ENCODE assay signal across 28 cellular contexts in genomic region chr17:45768000-45768399, GRCh38. TPM values are rescaled to one million over a fixed set of nuclear protein-coding genes. Genes with fewer than 3 reads are reported as not detected.
A peak's percentile ranks its signal among the peaks of the same experiment; 100 is the strongest.
DNase-seq lines count a peak whose midpoint lies in the region; ATAC-seq, FAIRE-seq and TF ChIP-seq lines count a peak whose summit lies in the region.
"Had no signal": no experiment of that assay in that cellular context is flagged by ENCODE, and none has a peak within 500 bp of the region (broad histone marks: within the 10 kb centered on the region; RNA-seq: fewer than 3 reads in every experiment).

No MANE protein-coding gene starts in this region.

- CTCF ChIA-PET in H1 (lab: Charles Lee; ENCODE audit: partially characterized antibody), result interaction anchor here (0.7 to 2.7 kb wide), 14 partner anchors 11 to 120 kb away, joined by 3 to 35 read pairs (median 4); partner anchors contain the start of gene CRHR1

- no peaks in the 10 kb centered on the region for H3F3A ChIP-seq in Loucy (ENCODE audit: low read depth)

- H3K9me3 ChIP-seq in Loucy (ENCODE audit: insufficient read depth, low read depth, low read length) (no peaks in the 10 kb centered on the region), H1 (ENCODE audit: insufficient read depth in 2 of 2, low read depth in 1 of 2, low read length in 1 of 2) (no peaks in the 10 kb centered on the region)
- H3K9me3 ChIP-seq: ascending aorta, heart left ventricle, suprapubic skin had no signal

- DNase-seq in EH (ENCODE audit: low read depth) (peak; percentile 24), H1 (ENCODE audit: low read depth in 1 of 2, low spot score in 2 of 2) (no peak), myocyte (ENCODE audit: low read depth) (peak; percentile 11), cerebellum (ENCODE audit: low spot score) (no peak), NCI-H2227 (lab: John Stamatoyannopoulos, UW; ENCODE audit: unreplicated experiment) (no peak)
- no peak for DNase-seq in activated effector memory CD4-positive, alpha-beta T cell treated with anti-CD3 and anti-CD28 coated beads, Interleukin-2, amount 50 U/mL, for 16 hours
- DNase-seq: ACHN; activated CD4-positive, CD25-positive, alpha-beta regulatory T cell; activated CD8-positive, alpha-beta memory T cell treated with anti-CD3 and anti-CD28 coated beads for 24 hours; activated naive CD4-positive, alpha-beta T cell treated with anti-CD3 and anti-CD28 coated beads, Interleukin-2, amount 50 U/mL, for 16 hours; activated T-cell treated with anti-CD3 and anti-CD28 coated beads, Interleukin-2, amount 50 U/mL, for 48 hours; effector memory CD8-positive, alpha-beta T cell; heart left ventricle; immature natural killer cell; NCI-H1048; NCI-H2029 treated with DMSO at 0.1 percent for 48 hours had no signal

- no peak overlapping the region for H3K9ac ChIP-seq in Loucy (ENCODE audit: low read depth, low read length, poor library complexity, severe bottlenecking)
- H3K9ac ChIP-seq in H1 (replicated peaks in 1 of 4; ENCODE audit: extremely low read depth in 1 of 4, low read depth in 3 of 4, low read length in 3 of 4), result no peak overlapping the region
- H3K9ac ChIP-seq: KMS-11 had no signal

- POLR2A ChIA-PET in H1 (lab: Charles Lee; ENCODE audit: partially characterized antibody), result interaction anchor here (1.0 kb wide), 1 partner anchor 10 kb away, joined by 3 read pairs; no protein-coding TSS in a partner anchor

- no peak overlapping the region for H2BK5ac ChIP-seq in H1 (ENCODE audit: low read depth, low read length)

- no peak overlapping the region for H3K4ac ChIP-seq in H1 (replicated peaks; ENCODE audit: insufficient read length, low read depth, low read length)

- TF ChIP-seq RAD21 in H1 (IDR thresholded peaks at IDR 0.05 in 1 of 2, conservative IDR thresholded peaks at IDR 0.05 in 1 of 2; ENCODE audit: low read depth in 2 of 2, low read length in 2 of 2), result peak; percentile 30 to 50; a peak in 3 of 4 replicates

- H4K5ac ChIP-seq in H1 (ENCODE audit: insufficient read length, low read depth, low read length), result no peak overlapping the region

- no peak overlapping the region for H3K27ac ChIP-seq in H1 (ENCODE audit: low read depth, low read length)
- H3K27ac ChIP-seq: ascending aorta, C4-2B, heart left ventricle, KMS-11, suprapubic skin had no signal

- H3K4me3 ChIP-seq in Loucy (ENCODE audit: low read length, poor library complexity, severe bottlenecking) (no peak overlapping the region), H1 (ENCODE audit: extremely low read depth in 1 of 4, insufficient read depth in 2 of 4, low read depth in 3 of 4, low read length in 4 of 4) (no peak overlapping the region)
- H3K4me3 ChIP-seq: ascending aorta, heart left ventricle, lung, suprapubic skin had no signal

- H2BK120ac ChIP-seq in H1 (replicated peaks; ENCODE audit: low read depth, low read length), result no peak overlapping the region

- no peak overlapping the region for H3K14ac ChIP-seq in H1 (ENCODE audit: insufficient read length)

- no peak for TF ChIP-seq EP300 in H1 (IDR thresholded peaks at IDR 0.05; ENCODE audit: borderline replicate concordance in 1 of 2, low read depth in 2 of 2, low read length in 2 of 2)

- ATAC-seq in HG03457 (IDR thresholded peaks at IDR 0.05; ENCODE audit: unreplicated experiment), result no peak
- ATAC-seq: effector memory CD8-positive, alpha-beta T cell; sciatic nerve had no signal

- H3K23me2 ChIP-seq in H1 (ENCODE audit: low read depth, low read length), result peaks cover 1% of the 10 kb centered on the region; the same call in 1 of the 2 replicates

- no peak overlapping the region for H2AFZ ChIP-seq in Loucy (ENCODE audit: low read length)
- H2AFZ ChIP-seq in H1 (ENCODE audit: low read length), result no peak overlapping the region

- TF ChIP-seq POLR2A in H1 (IDR thresholded peaks at IDR 0.05; ENCODE audit: control extremely low read depth in 1 of 2, low read depth in 2 of 2, low read length in 2 of 2), result no peak

- no peak overlapping the region for H4K8ac ChIP-seq in H1 (ENCODE audit: extremely low read depth, insufficient read depth, low read length)

- H3K27me3 ChIP-seq in Loucy (ENCODE audit: insufficient read depth, low read length, poor library complexity, severe bottlenecking) (no peaks in the 10 kb centered on the region), H1 (replicated peaks in 1 of 4; ENCODE audit: control insufficient read depth in 3 of 4, extremely low read depth in 1 of 4, insufficient read depth in 3 of 4, low read length in 3 of 4) (no peaks in the 10 kb centered on the region)
- H3K27me3 ChIP-seq: ascending aorta had no signal

- H3K18ac ChIP-seq in H1 (ENCODE audit: extremely low read depth, low read length), result no peak overlapping the region

- H2BK20ac ChIP-seq in H1 (ENCODE audit: low read length), result no peak overlapping the region

- no peak overlapping the region for H4K91ac ChIP-seq in H1 (replicated peaks; ENCODE audit: insufficient read length, low read length)

- TF ChIP-seq CTCF in Loucy (conservative IDR thresholded peaks at IDR 0.05; ENCODE audit: low read length) (peak; percentile 41; the same call in 1 of the 2 replicates), H1 (IDR thresholded peaks at IDR 0.05; ENCODE audit: control extremely low read depth in 1 of 3, insufficient read depth in 1 of 3, low read depth in 1 of 3, low read length in 3 of 3) (peak; percentile 40 to 54 (median 41))

- H2AK5ac ChIP-seq in H1 (ENCODE audit: low read depth, low read length), result no peak overlapping the region

- H3K23ac ChIP-seq in H1 (ENCODE audit: insufficient read length), result no peak overlapping the region

- no peak overlapping the region for H3K56ac ChIP-seq in H1 (replicated peaks; ENCODE audit: insufficient read length, low read depth, low read length)

- no peak overlapping the region for H2BK12ac ChIP-seq in H1 (ENCODE audit: low read depth, low read length)

- no peaks in the 10 kb centered on the region for H3K79me1 ChIP-seq in H1 (ENCODE audit: low read depth, low read length)

- H3K36me3 ChIP-seq in Loucy (ENCODE audit: insufficient read depth, low read length), result no peaks in the 10 kb centered on the region
- no peaks in the 10 kb centered on the region for H3K36me3 ChIP-seq in H1 (ENCODE audit: control insufficient read depth in 2 of 4, insufficient read depth in 4 of 4, low read length in 3 of 4)
- H3K36me3 ChIP-seq: ascending aorta, heart left ventricle, suprapubic skin had no signal

- H3K4me2 ChIP-seq in Loucy (ENCODE audit: low read depth, low read length, poor library complexity, severe bottlenecking) (no peak overlapping the region), H1 (ENCODE audit: insufficient read depth in 1 of 2, low read depth in 2 of 2, low read length in 2 of 2) (no peak overlapping the region)
- H3K4me2 ChIP-seq: KMS-11 had no signal

- H3K4me1 ChIP-seq in Loucy (ENCODE audit: insufficient read depth, low read length, poor library complexity, severe bottlenecking) (no peaks in the 10 kb centered on the region), H1 (replicated peaks in 1 of 4; ENCODE audit: control insufficient read depth in 3 of 4, insufficient read depth in 4 of 4, low read length in 3 of 4) (peaks cover 9 to 17% (median 13%) of the 10 kb centered on the region in 4 experiments)
- H3K4me1 ChIP-seq: ascending aorta, heart left ventricle, suprapubic skin had no signal

- H2BK15ac ChIP-seq in H1 (ENCODE audit: low read length), result no peak overlapping the region

- FAIRE-seq in H1 (lab: Jason Lieb, UNC), result peak; percentile 81
- FAIRE-seq: D721Med, GM18507 had no signal

- H3K79me2 ChIP-seq in Loucy (ENCODE audit: insufficient read depth, low read length) (no peaks in the 10 kb centered on the region), H1 (ENCODE audit: control insufficient read depth in 1 of 2, insufficient read depth in 2 of 2, low read length in 2 of 2) (no peaks in the 10 kb centered on the region)

- H3K9me2 ChIP-seq in Loucy (replicated peaks; ENCODE audit: low read depth, low read length), result no peaks in the 10 kb centered on the region

- 68% methylated on average over 4 of the region's 4 CpGs; no CpG with 5 or more reads in 1 of the 2 experiments for WGBS in H1 (ENCODE audit: extremely low coverage in 1 of 2, insufficient coverage in 1 of 2, insufficient read length in 1 of 2, insufficient replicate concordance in 2 of 2, low coverage in 1 of 2, low lambda C conversion rate in 2 of 2, missing lambda C conversion rate in 1 of 2), 2 experiments

- H4K20me1 ChIP-seq in Loucy (ENCODE audit: insufficient read depth, low read length, poor library complexity, severe bottlenecking), result no peaks in the 10 kb centered on the region
- no peaks in the 10 kb centered on the region for H4K20me1 ChIP-seq in H1 (replicated peaks in 1 of 2; ENCODE audit: control insufficient read depth in 1 of 2, insufficient read depth in 2 of 2, low read length in 2 of 2)

TF ChIP-seq in H1, 55 proteins besides CTCF, POLR2A, EP300 and RAD21:
- TF ChIP-seq TAF7 (optimal IDR thresholded peaks at IDR 0.05; ENCODE audit: borderline replicate concordance, low read depth, low read length) (no peak), SIN3A (conservative IDR thresholded peaks at IDR 0.05 in 1 of 2, IDR thresholded peaks at IDR 0.05 in 1 of 2; ENCODE audit: low read depth in 1 of 2, low read length in 2 of 2) (peak in 1 of 2 experiments; percentile 89; a peak in 2 of 4 replicates), TEAD4 (IDR thresholded peaks at IDR 0.05; ENCODE audit: low read depth, low read length) (peak; percentile 38; the same call in 1 of the 2 replicates), NANOG (IDR thresholded peaks at IDR 0.05; ENCODE audit: insufficient read depth, low read depth, low read length, poor library complexity, severe bottlenecking) (no peak), CEBPB (IDR thresholded peaks at IDR 0.05; ENCODE audit: low read depth, low read length) (peak; percentile 70; the same call in 1 of the 2 replicates)

RNA-seq across cellular contexts. Expression of gene CRHR1, which starts 16.1 kb away (rescaled TPM):
- 0.55 and 0.56 TPM in 2 replicates for total RNA-seq in H1 (2021; fragmentation: NEBNext Ultra II Directional; extraction: Animal tissue kit (Norgen Biotek cat#: 25700))
- 1.2 and 1.7 TPM in 2 replicates for polyA plus RNA-seq in H1 (2011; rRNA removed)
- polyA plus RNA-seq in H1 (2011; cell fraction: cytosol; rRNA removed), result 1.3 TPM
- 2.9 TPM for polyA plus RNA-seq in H1 (2011; cell fraction: nucleus; rRNA removed)
- polyA plus RNA-seq in H1 (2012, experiment 1 of 2), result 0.37 to 1.0 TPM (median 0.62 TPM) in 4 replicates
- polyA plus RNA-seq in H1 (2012, experiment 2 of 2), result 0.56 TPM
- polyA plus RNA-seq in H1 (2013, experiment 1 of 2), result 0.53 TPM
- 0.42 TPM for polyA plus RNA-seq in H1 (2013, experiment 2 of 2)
- 0.66 and 3.0 TPM in 2 replicates for polyA minus RNA-seq in H1 (2011; rRNA and poly(A)+ RNA removed)
- polyA minus RNA-seq in H1 (2011; cell fraction: cytosol; rRNA and poly(A)+ RNA removed), result not detected
- 1.1 TPM for polyA minus RNA-seq in H1 (2011; cell fraction: nucleus; rRNA and poly(A)+ RNA removed)
- total RNA-seq in myocyte (0.36 TPM in 1 of 2 replicates, not detected in the other), cerebellum (7.5 TPM)
- polyA plus RNA-seq in myocyte (2012), result 0.24 TPM
- total RNA-seq: ascending aorta, lung, NCI-H460, omental fat pad had no signal
- polyA plus RNA-seq: heart left ventricle, immature natural killer cell, lung had no signal

Comparison
In these comparisons a context has a peak if more than half of its experiments do, and no peak if none do; other contexts are left out.
1. DNase-seq: peak in EH (single experiment) and myocyte (single experiment); none in H1 (0 of 2), activated effector memory CD4-positive, alpha-beta T cell treated with anti-CD3 and anti-CD28 coated beads, Interleukin-2, amount 50 U/mL, for 16 hours (single experiment), cerebellum (single experiment) and NCI-H2227 (single experiment).